Comparison of ENCODE assay signal across 16 cellular contexts in genomic region chr17:78528541-78528940, GRCh38. TPM values are rescaled to one million over a fixed set of nuclear protein-coding genes. Genes with fewer than 3 reads are reported as not detected.
DNase-seq lines count a peak whose midpoint lies in the region; ATAC-seq and TF ChIP-seq lines count a peak whose summit lies in the region.
"Had no signal": no experiment of that assay in that cellular context is flagged by ENCODE, and none has a peak within 500 bp of the region (broad histone marks: within the 10 kb centered on the region; RNA-seq: fewer than 3 reads in every experiment).

No MANE protein-coding gene starts in this region.

- peak; percentile 28 to 46 for ATAC-seq in lower lobe of right lung
- ATAC-seq in HG02759 (IDR thresholded peaks at IDR 0.05; ENCODE audit: unreplicated experiment): no peak
- no peak for ATAC-seq in HG02571 (IDR thresholded peaks at IDR 0.05; ENCODE audit: unreplicated experiment)
- ATAC-seq: activated CD4-positive, alpha-beta T cell treated with anti-CD3 and anti-CD28 coated beads for 36 hours; heart left ventricle; Panc1; T-helper 17 cell had no signal

- intact Hi-C loops in lower lobe of right lung (cut with DNase I): no loop called here

- H3K4me3 ChIP-seq in lower lobe of right lung: no peak overlapping the region
- H3K4me3 ChIP-seq: adrenal gland, heart left ventricle had no signal

- H3K27me3 ChIP-seq in lower lobe of right lung (ENCODE audit: low read depth): no peaks in the 10 kb centered on the region
- H3K27me3 ChIP-seq: adrenal gland, heart left ventricle had no signal

- no peak for TF ChIP-seq CTCF in lower lobe of right lung (IDR thresholded peaks at IDR 0.05)

- H3K9me3 ChIP-seq in lower lobe of right lung: no peaks in the 10 kb centered on the region
- H3K9me3 ChIP-seq: adrenal gland, heart left ventricle had no signal

- no peaks in the 10 kb centered on the region for H3K36me3 ChIP-seq in lower lobe of right lung
- H3K36me3 ChIP-seq: adrenal gland, heart left ventricle had no signal

- H3K4me1 ChIP-seq in lower lobe of right lung: no peaks in the 10 kb centered on the region
- H3K4me1 ChIP-seq: adrenal gland, heart left ventricle had no signal

- no peak overlapping the region for H3K27ac ChIP-seq in lower lobe of right lung
- H3K27ac ChIP-seq: adrenal gland, heart left ventricle had no signal

- peak; percentile 62 for DNase-seq in DMS53 treated with DMSO at 0.1 percent for 48 hours (lab: John Stamatoyannopoulos, UW; ENCODE audit: unreplicated experiment)
- DNase-seq in NCI-H1694 treated with DMSO at 0.1 percent for 48 hours (lab: John Stamatoyannopoulos, UW): peak; percentile 35
- peak; percentile 97 for DNase-seq in NCI-H524 treated with DMSO at 0.1 percent for 48 hours (lab: John Stamatoyannopoulos, UW)
- no peak for DNase-seq in lower lobe of right lung
- DNase-seq in AG20443 (ENCODE audit: low spot score): no peak
- DNase-seq in MV-4-11 (lab: John Stamatoyannopoulos, UW): no peak
- DNase-seq: activated CD4-positive, alpha-beta T cell treated with anti-CD3 and anti-CD28 coated beads for 36 hours; adrenal gland; AML-193; heart left ventricle; NCI-H1048; stimulated activated CD4-positive, alpha-beta T cell treated with anti-CD3 and anti-CD28 coated beads, Interleukin-15, amount 100 ng/mL, for 24 hours; T-helper 17 cell had no signal

RNA-seq across cellular contexts. Expression of gene DNAH17, which starts 48.7 kb away (rescaled TPM):
- 2.8 TPM for total RNA-seq in lower lobe of right lung

Comparison
In these comparisons a context has a peak if more than half of its experiments do, and no peak if none do; other contexts are left out.
1. DNase-seq: peak in DMS53 treated with DMSO at 0.1 percent for 48 hours (single experiment), NCI-H1694 treated with DMSO at 0.1 percent for 48 hours (single experiment) and NCI-H524 treated with DMSO at 0.1 percent for 48 hours (single experiment); none in lower lobe of right lung (single experiment), AG20443 (single experiment) and MV-4-11 (single experiment).
2. ATAC-seq: peak in lower lobe of right lung (2 of 2); none in HG02759 (single experiment) and HG02571 (single experiment).